Comparison of ENCODE assay signal across 11 cellular contexts in the genomic region with DNA sequence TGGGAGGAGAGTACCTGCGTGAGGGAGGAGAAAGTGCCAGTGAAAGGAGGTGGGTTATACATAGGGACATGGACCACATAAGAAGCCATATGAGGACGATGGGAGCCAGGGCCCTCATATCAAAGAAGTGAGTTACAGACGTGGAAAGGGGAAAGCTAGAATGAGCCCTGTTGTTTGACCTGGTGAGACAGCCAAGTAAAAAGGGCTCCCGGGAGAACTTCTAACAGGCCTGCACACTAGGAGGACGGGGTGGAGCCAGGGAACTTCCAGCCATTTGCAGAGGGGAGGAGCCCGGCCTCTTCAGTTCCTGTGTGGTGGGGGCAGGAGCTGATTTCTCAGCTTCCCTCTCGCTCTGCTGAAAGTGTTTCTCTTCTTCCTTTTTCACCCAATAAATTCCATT.
DNase-seq lines count a peak whose midpoint lies in the region; ATAC-seq and TF ChIP-seq lines count a peak whose summit lies in the region.
"Had no signal": no experiment of that assay in that cellular context is flagged by ENCODE, and none has a peak within 500 bp of the region (broad histone marks: within the 10 kb centered on the region; RNA-seq: fewer than 3 reads in every experiment).

No MANE protein-coding gene starts in this region.

- H2AFZ ChIP-seq in Loucy (ENCODE audit: low read length) = peak overlapping the region; percentile 66

- DNase-seq in DMS53 (lab: John Stamatoyannopoulos, UW) = peak; percentile 28
- DNase-seq in DMS53 treated with DMSO at 0.1 percent for 48 hours (lab: John Stamatoyannopoulos, UW; ENCODE audit: unreplicated experiment) = no peak
- peak; percentile 6 for DNase-seq in activated naive CD8-positive, alpha-beta T cell treated with anti-CD3 and anti-CD28 coated beads for 36 hours
- DNase-seq in memory B cell (ENCODE audit: low spot score in 2 of 2) = no peak
- no peak for DNase-seq in NCI-H345 (lab: John Stamatoyannopoulos, UW)
- no peak for DNase-seq in NCI-H1092 treated with DMSO at 0.1 percent for 48 hours (lab: John Stamatoyannopoulos, UW)
- DNase-seq: natural killer cell; stimulated activated CD4-positive, alpha-beta T cell treated with anti-CD3 and anti-CD28 coated beads, Interleukin-1b, Interleukin-23, amount 100 ng/mL, for 48 hours had no signal

- no peaks in the 10 kb centered on the region for H3F3A ChIP-seq in Loucy (ENCODE audit: low read depth)

- H3K36me3 Mint-ChIP-seq in activated naive CD8-positive, alpha-beta T cell treated with anti-CD3 and anti-CD28 coated beads for 36 hours = no peaks in the 10 kb centered on the region
- H3K36me3 Mint-ChIP-seq in memory B cell = no peaks in the 10 kb centered on the region
- H3K36me3 Mint-ChIP-seq: natural killer cell had no signal

- H3K4me3 ChIP-seq in Loucy (ENCODE audit: low read length, poor library complexity, severe bottlenecking) = no peak overlapping the region
- H3K4me3 ChIP-seq: upper lobe of left lung had no signal

- no peak for TF ChIP-seq CTCF in Loucy (conservative IDR thresholded peaks at IDR 0.05; ENCODE audit: low read length)

- peaks cover 34% of the 10 kb centered on the region for H3K27me3 Mint-ChIP-seq in activated naive CD8-positive, alpha-beta T cell treated with anti-CD3 and anti-CD28 coated beads for 36 hours
- H3K27me3 Mint-ChIP-seq in memory B cell = peaks cover 22% of the 10 kb centered on the region

- H3K4me2 ChIP-seq in Loucy (ENCODE audit: low read depth, low read length, poor library complexity, severe bottlenecking) = no peak overlapping the region

- no peak overlapping the region for H3K9ac ChIP-seq in Loucy (ENCODE audit: low read depth, low read length, poor library complexity, severe bottlenecking)

- H3K4me1 Mint-ChIP-seq in activated naive CD8-positive, alpha-beta T cell treated with anti-CD3 and anti-CD28 coated beads for 36 hours = peaks cover 2% of the 10 kb centered on the region
- H3K4me1 Mint-ChIP-seq in memory B cell = peaks cover 2% of the 10 kb centered on the region
- H3K4me1 Mint-ChIP-seq: natural killer cell had no signal

- H3K9me3 Mint-ChIP-seq in activated naive CD8-positive, alpha-beta T cell treated with anti-CD3 and anti-CD28 coated beads for 36 hours = no peaks in the 10 kb centered on the region
- no peaks in the 10 kb centered on the region for H3K9me3 Mint-ChIP-seq in memory B cell
- H3K9me3 Mint-ChIP-seq: natural killer cell had no signal

- no peak overlapping the region for H3K27ac Mint-ChIP-seq in activated naive CD8-positive, alpha-beta T cell treated with anti-CD3 and anti-CD28 coated beads for 36 hours
- no peak overlapping the region for H3K27ac Mint-ChIP-seq in memory B cell
- H3K27ac Mint-ChIP-seq: natural killer cell had no signal

- ATAC-seq in memory B cell (ENCODE audit: low read depth) (peak; percentile 32), GM21526 (IDR thresholded peaks at IDR 0.05; ENCODE audit: low FRiP score, unreplicated experiment) (no peak)
- ATAC-seq: natural killer cell had no signal

- no peaks in the 10 kb centered on the region for H3K79me2 ChIP-seq in Loucy (ENCODE audit: insufficient read depth, low read length)

- no peaks in the 10 kb centered on the region for H3K27me3 ChIP-seq in Loucy (ENCODE audit: insufficient read depth, low read length, poor library complexity, severe bottlenecking)
- H3K27me3 ChIP-seq: upper lobe of left lung had no signal

- H3K9me3 ChIP-seq in Loucy (ENCODE audit: insufficient read depth, low read depth, low read length) = no peaks in the 10 kb centered on the region
- H3K9me3 ChIP-seq: upper lobe of left lung had no signal

- H3K4me3 Mint-ChIP-seq in activated naive CD8-positive, alpha-beta T cell treated with anti-CD3 and anti-CD28 coated beads for 36 hours = no peak overlapping the region
- no peak overlapping the region for H3K4me3 Mint-ChIP-seq in memory B cell
- H3K4me3 Mint-ChIP-seq: natural killer cell had no signal

- H4K20me1 ChIP-seq in Loucy (ENCODE audit: insufficient read depth, low read length, poor library complexity, severe bottlenecking) = no peaks in the 10 kb centered on the region

- H3K36me3 ChIP-seq in Loucy (ENCODE audit: insufficient read depth, low read length) = no peaks in the 10 kb centered on the region
- H3K36me3 ChIP-seq: upper lobe of left lung had no signal

- H3K4me1 ChIP-seq in Loucy (ENCODE audit: insufficient read depth, low read length, poor library complexity, severe bottlenecking) = peaks cover 15% of the 10 kb centered on the region

- no peaks in the 10 kb centered on the region for H3K9me2 ChIP-seq in Loucy (replicated peaks; ENCODE audit: low read depth, low read length)

Comparison
In these comparisons a context has a peak if more than half of its experiments do, and no peak if none do; other contexts are left out.
1. DNase-seq: peak in DMS53 (single experiment) and activated naive CD8-positive, alpha-beta T cell treated with anti-CD3 and anti-CD28 coated beads for 36 hours (single experiment); none in DMS53 treated with DMSO at 0.1 percent for 48 hours (single experiment), memory B cell (0 of 2), NCI-H345 (single experiment) and NCI-H1092 treated with DMSO at 0.1 percent for 48 hours (single experiment).